8 cellular contexts compared by ENCODE assay signal in genomic region chr7:1666779-1667565, GRCh38. TPM values are rescaled to one million over a fixed set of nuclear protein-coding genes. Genes with fewer than 3 reads are reported as not detected.
A peak's percentile ranks its signal among the peaks of the same experiment; 100 is the strongest.
DNase-seq lines count a peak whose midpoint lies in the region; ATAC-seq and TF ChIP-seq lines count a peak whose summit lies in the region.

No MANE protein-coding gene starts in this region.

- no peak for DNase-seq in activated CD4-positive, alpha-beta T cell treated with anti-CD3 and anti-CD28 coated beads, Interleukin-2, amount 10 ng/mL, durations not matched to agents 7 days and 5 days
- DNase-seq in activated CD4-positive, alpha-beta T cell treated with anti-CD3 and anti-CD28 coated beads, Interleukin-2, amount 50 U/mL, for 1 hour, result no peak
- DNase-seq in mammary epithelial cell (no peak), lower leg skin (ENCODE audit: low spot score in 2 of 2) (peak in 1 of 2 donors; percentile 82), upper lobe of left lung (peak in 1 of 2 donors; percentile 85), mucosa of gallbladder (ENCODE audit: low spot score) (no peak), NAMALWA (ENCODE audit: low spot score) (no peak), caudate nucleus (lab: John Stamatoyannopoulos, UW) (no peak)

- H3K4me3 ChIP-seq in mammary epithelial cell (replicated peaks in 1 of 3; ENCODE audit: insufficient read depth in 1 of 3, low read depth in 2 of 3, low read length in 3 of 3) (peak overlapping the region in 1 of 3 experiments; percentile 3), lower leg skin (ENCODE audit: low read depth, poor library complexity, severe bottlenecking) (peak overlapping the region; percentile 8), upper lobe of left lung (peak overlapping the region; percentile 48 to 62 (median 50))

- intact Hi-C loops in mammary epithelial cell (cut with micrococcal nuclease), result loop anchor here (5.0 to 10.0 kb wide), 2 partner anchors 145 to 258 kb away; no protein-coding TSS in a partner anchor
- intact Hi-C loops in lower leg skin (cut with DNase I; ENCODE audit: low total_unique reads), result loop anchor here (10.0 kb wide), 1 partner anchor 548 kb away; no protein-coding TSS in a partner anchor

- H3K27ac ChIP-seq in mammary epithelial cell (ENCODE audit: insufficient read depth, low read depth, low read length) (no peak overlapping the region), upper lobe of left lung (no peak overlapping the region), caudate nucleus (ENCODE audit: low read depth, low read length) (no peak overlapping the region)

- CTCF ChIA-PET in activated CD4-positive, alpha-beta T cell treated with anti-CD3 and anti-CD28 coated beads, Interleukin-2, amount 10 ng/mL, durations not matched to agents 7 days and 5 days (lab: Charles Lee), result no interaction called here
- CTCF ChIA-PET in mammary epithelial cell (lab: Charles Lee; ENCODE audit: low non-redundant PET), result no interaction called here

- peak in 1 of 2 donors; percentile 28 for ATAC-seq in upper lobe of left lung (ENCODE audit: low FRiP score in 2 of 2)

- no peaks in the 10 kb centered on the region for H3K79me2 ChIP-seq in mammary epithelial cell (ENCODE audit: insufficient read depth, low read length)

- H2AFZ ChIP-seq in mammary epithelial cell (ENCODE audit: low read depth, low read length), result no peak overlapping the region

- WGBS in mammary epithelial cell (ENCODE audit: low coverage, missing lambda C conversion rate), result 5% methylated on average over 17 of the region's 79 CpGs
- WGBS in lower leg skin, 2 donors, result 1% methylated on average over 55 to 57 of the region's 79 CpGs
- WGBS in upper lobe of left lung, 2 donors, result 2% methylated on average over 17 to 52 of the region's 79 CpGs

- H3K36me3 ChIP-seq in mammary epithelial cell (ENCODE audit: insufficient read depth, low read length) (no peaks in the 10 kb centered on the region), upper lobe of left lung (no peaks in the 10 kb centered on the region)

- POLR2A ChIA-PET in activated CD4-positive, alpha-beta T cell treated with anti-CD3 and anti-CD28 coated beads, Interleukin-2, amount 10 ng/mL, durations not matched to agents 7 days and 5 days (lab: Charles Lee), result no interaction called here

- TF ChIP-seq CTCF in mammary epithelial cell (conservative IDR thresholded peaks at IDR 0.05 in 1 of 2, IDR thresholded peaks at IDR 0.05 in 1 of 2; ENCODE audit: extremely low read depth in 1 of 2, insufficient read depth in 1 of 2, low read depth in 1 of 2, low read length in 2 of 2) (no peak), lower leg skin (IDR thresholded peaks at IDR 0.05) (no peak), upper lobe of left lung (IDR thresholded peaks at IDR 0.05) (no peak)

- H3K27me3 ChIP-seq in mammary epithelial cell (ENCODE audit: insufficient read depth, low read length) (peaks cover 40% of the 10 kb centered on the region), upper lobe of left lung (peaks cover 0 to 85% (median 53%) of the 10 kb centered on the region in 4 donors)

- TF ChIP-seq POLR2A in lower leg skin (IDR thresholded peaks at IDR 0.05), result no peak
- no peak for TF ChIP-seq POLR2A in upper lobe of left lung (IDR thresholded peaks at IDR 0.05)

- BruUV-seq in mammary epithelial cell (replicated peaks; lab: Mats Ljungman, UMichigan), result no TSS peak

- peaks cover 8% of the 10 kb centered on the region for H3K4me1 Mint-ChIP-seq in activated CD4-positive, alpha-beta T cell treated with anti-CD3 and anti-CD28 coated beads, Interleukin-2, amount 10 ng/mL, durations not matched to agents 7 days and 5 days

- TF ChIP-seq EP300 in upper lobe of left lung (IDR thresholded peaks at IDR 0.05), result no peak

- dilution Hi-C loops in mammary epithelial cell (cut with HindIII; ENCODE audit: low sequenced_read_pairs), result no loop called here

- H4K20me1 ChIP-seq in mammary epithelial cell (ENCODE audit: insufficient read depth, low read length), result no peaks in the 10 kb centered on the region

- H3K9me3 ChIP-seq in mammary epithelial cell (replicated peaks; ENCODE audit: insufficient read depth, low read length) (no peaks in the 10 kb centered on the region), upper lobe of left lung (no peaks in the 10 kb centered on the region)

- H3K4me2 ChIP-seq in mammary epithelial cell (ENCODE audit: insufficient read depth, low read depth, low read length), result peak overlapping the region; percentile 67

- H3K4me1 ChIP-seq in mammary epithelial cell (ENCODE audit: insufficient read depth, low read length), result peaks cover 13% of the 10 kb centered on the region
- peaks cover 44 to 73% (median 57%) of the 10 kb centered on the region in 4 donors for H3K4me1 ChIP-seq in upper lobe of left lung

- H3K27ac Mint-ChIP-seq in activated CD4-positive, alpha-beta T cell treated with anti-CD3 and anti-CD28 coated beads, Interleukin-2, amount 10 ng/mL, durations not matched to agents 7 days and 5 days, result no peak overlapping the region

- peak overlapping the region; percentile 41 for H3K4me3 Mint-ChIP-seq in activated CD4-positive, alpha-beta T cell treated with anti-CD3 and anti-CD28 coated beads, Interleukin-2, amount 10 ng/mL, durations not matched to agents 7 days and 5 days

- in situ Hi-C loops in mammary epithelial cell (cut with MboI; ENCODE audit: low sequenced_read_pairs in 2 of 2), result no loop called here

- H3K36me3 Mint-ChIP-seq in activated CD4-positive, alpha-beta T cell treated with anti-CD3 and anti-CD28 coated beads, Interleukin-2, amount 10 ng/mL, durations not matched to agents 7 days and 5 days (ENCODE audit: low read depth), result no peaks in the 10 kb centered on the region

- no peak overlapping the region for H3K9ac ChIP-seq in mammary epithelial cell (ENCODE audit: insufficient read depth, low read length)

- H3K27me3 Mint-ChIP-seq in activated CD4-positive, alpha-beta T cell treated with anti-CD3 and anti-CD28 coated beads, Interleukin-2, amount 10 ng/mL, durations not matched to agents 7 days and 5 days, result peaks cover 43% of the 10 kb centered on the region

- H3K9me3 Mint-ChIP-seq in activated CD4-positive, alpha-beta T cell treated with anti-CD3 and anti-CD28 coated beads, Interleukin-2, amount 10 ng/mL, durations not matched to agents 7 days and 5 days, result no peaks in the 10 kb centered on the region

RNA-seq across cellular contexts. Expression of gene ELFN1, which starts 3.1 kb away (rescaled TPM):
- total RNA-seq in activated CD4-positive, alpha-beta T cell treated with anti-CD3 and anti-CD28 coated beads, Interleukin-2, amount 10 ng/mL, durations not matched to agents 7 days and 5 days, result under 1 TPM in 1 of 2 experiments, not detected in 1; 0.07 TPM
- total RNA-seq in mammary epithelial cell (under 1 TPM in 1 of 2 donors, not detected in 1; 0.83 TPM), lower leg skin (1 to 10 TPM; 1.2 to 2.6 (median 1.8) TPM), upper lobe of left lung (1 to 10 TPM in 2 of 6 donors, under 1 TPM in 3, not detected in 1; 0.11 to 3.0 (median 0.30) TPM), mucosa of gallbladder (1.4 TPM)
- polyA plus RNA-seq in mammary epithelial cell, result 0.02 TPM
- not detected for polyA minus RNA-seq in mammary epithelial cell
